ENCODE assay signal across 2 cellular contexts in the genomic region with DNA sequence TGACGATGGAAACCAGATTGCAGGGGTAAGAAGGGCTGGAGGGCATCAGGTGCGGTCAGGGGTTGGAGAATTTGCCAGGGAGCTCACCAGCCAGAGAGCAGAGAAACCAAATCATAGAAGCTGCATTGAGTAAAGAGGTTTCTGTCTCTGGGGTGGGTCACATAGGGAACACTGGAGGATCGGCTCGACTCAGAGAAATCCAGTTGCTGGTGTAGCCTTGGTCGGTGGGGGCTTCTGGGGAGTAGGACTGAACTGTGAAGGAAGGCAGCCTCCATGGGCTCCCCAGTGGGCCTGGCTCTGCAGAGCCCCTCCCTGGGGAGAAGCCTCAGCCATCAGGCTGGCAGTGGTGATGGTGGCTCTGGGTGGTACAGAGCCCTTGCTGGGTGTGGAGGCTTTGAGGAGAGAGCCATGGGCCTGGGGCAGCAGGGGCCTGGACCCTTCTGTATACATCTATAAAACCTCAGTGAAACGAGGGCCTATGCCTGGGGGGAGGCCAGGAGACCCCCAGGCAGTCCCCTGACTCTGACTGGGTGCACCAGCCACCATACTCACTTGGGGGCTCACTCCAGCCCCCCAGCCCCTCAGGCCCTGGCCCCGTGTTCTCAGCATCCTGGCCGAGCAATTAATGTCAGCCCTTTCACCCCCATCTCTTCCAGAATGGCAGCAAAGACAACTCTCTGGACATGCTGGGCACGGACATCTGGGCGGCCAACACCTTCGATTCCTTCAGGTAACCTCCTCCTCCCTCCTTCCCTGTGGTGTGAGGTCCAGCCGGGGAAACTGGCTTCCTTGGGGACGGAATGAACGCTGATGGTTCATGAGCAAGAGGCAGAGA.
TF ChIP-seq lines count a peak whose summit lies in the region.

No MANE protein-coding gene starts in this region.

TF ChIP-seq in HEK293, 187 proteins besides CTCF, POLR2A, EP300 and RAD21 (continued from another document):
- TF ChIP-seq, protein P1, sequence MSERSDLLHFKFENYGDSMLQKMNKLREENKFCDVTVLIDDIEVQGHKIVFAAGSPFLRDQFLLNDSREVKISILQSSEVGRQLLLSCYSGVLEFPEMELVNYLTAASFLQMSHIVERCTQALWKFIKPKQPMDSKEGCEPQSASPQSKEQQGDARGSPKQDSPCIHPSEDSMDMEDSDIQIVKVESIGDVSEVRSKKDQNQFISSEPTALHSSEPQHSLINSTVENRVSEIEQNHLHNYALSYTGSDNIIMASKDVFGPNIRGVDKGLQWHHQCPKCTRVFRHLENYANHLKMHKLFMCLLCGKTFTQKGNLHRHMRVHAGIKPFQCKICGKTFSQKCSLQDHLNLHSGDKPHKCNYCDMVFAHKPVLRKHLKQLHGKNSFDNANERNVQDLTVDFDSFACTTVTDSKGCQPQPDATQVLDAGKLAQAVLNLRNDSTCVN (tag by site-specific recombination; optimal IDR thresholded peaks at IDR 0.05) = peak; percentile 3
- no peak for TF ChIP-seq ZNF529 (tag by site-specific recombination; IDR thresholded peaks at IDR 0.05; ENCODE audit: insufficient replicate concordance)
- TF ChIP-seq, protein P2, sequence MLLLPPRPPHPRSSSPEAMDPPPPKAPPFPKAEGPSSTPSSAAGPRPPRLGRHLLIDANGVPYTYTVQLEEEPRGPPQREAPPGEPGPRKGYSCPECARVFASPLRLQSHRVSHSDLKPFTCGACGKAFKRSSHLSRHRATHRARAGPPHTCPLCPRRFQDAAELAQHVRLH (tag by site-specific recombination; IDR thresholded peaks at IDR 0.05) = no peak

TF ChIP-seq in SK-N-SH treated with all-trans-retinoic acid at 6 μM for 48 hours, 23 proteins besides CTCF, POLR2A, EP300 and RAD21 (continued from another document):
- TF ChIP-seq, protein P3, sequence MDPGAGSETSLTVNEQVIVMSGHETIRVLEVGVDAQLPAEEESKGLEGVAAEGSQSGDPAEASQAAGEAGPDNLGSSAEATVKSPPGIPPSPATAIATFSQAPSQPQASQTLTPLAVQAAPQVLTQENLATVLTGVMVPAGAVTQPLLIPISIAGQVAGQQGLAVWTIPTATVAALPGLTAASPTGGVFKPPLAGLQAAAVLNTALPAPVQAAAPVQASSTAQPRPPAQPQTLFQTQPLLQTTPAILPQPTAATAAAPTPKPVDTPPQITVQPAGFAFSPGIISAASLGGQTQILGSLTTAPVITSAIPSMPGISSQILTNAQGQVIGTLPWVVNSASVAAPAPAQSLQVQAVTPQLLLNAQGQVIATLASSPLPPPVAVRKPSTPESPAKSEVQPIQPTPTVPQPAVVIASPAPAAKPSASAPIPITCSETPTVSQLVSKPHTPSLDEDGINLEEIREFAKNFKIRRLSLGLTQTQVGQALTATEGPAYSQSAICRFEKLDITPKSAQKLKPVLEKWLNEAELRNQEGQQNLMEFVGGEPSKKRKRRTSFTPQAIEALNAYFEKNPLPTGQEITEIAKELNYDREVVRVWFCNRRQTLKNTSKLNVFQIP (CRISPR knock-in tag; IDR thresholded peaks at IDR 0.05; ENCODE audit: borderline replicate concordance, low read depth) = no peak
- TF ChIP-seq ZFP3 (CRISPR knock-in tag; IDR thresholded peaks at IDR 0.05) = no peak
- no peak for TF ChIP-seq TCF4 (CRISPR knock-in tag; IDR thresholded peaks at IDR 0.05; ENCODE audit: borderline replicate concordance)
- TF ChIP-seq, protein P4, sequence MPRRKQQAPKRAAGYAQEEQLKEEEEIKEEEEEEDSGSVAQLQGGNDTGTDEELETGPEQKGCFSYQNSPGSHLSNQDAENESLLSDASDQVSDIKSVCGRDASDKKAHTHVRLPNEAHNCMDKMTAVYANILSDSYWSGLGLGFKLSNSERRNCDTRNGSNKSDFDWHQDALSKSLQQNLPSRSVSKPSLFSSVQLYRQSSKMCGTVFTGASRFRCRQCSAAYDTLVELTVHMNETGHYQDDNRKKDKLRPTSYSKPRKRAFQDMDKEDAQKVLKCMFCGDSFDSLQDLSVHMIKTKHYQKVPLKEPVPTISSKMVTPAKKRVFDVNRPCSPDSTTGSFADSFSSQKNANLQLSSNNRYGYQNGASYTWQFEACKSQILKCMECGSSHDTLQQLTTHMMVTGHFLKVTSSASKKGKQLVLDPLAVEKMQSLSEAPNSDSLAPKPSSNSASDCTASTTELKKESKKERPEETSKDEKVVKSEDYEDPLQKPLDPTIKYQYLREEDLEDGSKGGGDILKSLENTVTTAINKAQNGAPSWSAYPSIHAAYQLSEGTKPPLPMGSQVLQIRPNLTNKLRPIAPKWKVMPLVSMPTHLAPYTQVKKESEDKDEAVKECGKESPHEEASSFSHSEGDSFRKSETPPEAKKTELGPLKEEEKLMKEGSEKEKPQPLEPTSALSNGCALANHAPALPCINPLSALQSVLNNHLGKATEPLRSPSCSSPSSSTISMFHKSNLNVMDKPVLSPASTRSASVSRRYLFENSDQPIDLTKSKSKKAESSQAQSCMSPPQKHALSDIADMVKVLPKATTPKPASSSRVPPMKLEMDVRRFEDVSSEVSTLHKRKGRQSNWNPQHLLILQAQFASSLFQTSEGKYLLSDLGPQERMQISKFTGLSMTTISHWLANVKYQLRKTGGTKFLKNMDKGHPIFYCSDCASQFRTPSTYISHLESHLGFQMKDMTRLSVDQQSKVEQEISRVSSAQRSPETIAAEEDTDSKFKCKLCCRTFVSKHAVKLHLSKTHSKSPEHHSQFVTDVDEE (CRISPR knock-in tag; IDR thresholded peaks at IDR 0.05) = no peak
- no peak for TF ChIP-seq ARNTL (CRISPR knock-in tag; IDR thresholded peaks at IDR 0.05; ENCODE audit: borderline replicate concordance, low read depth)
- TF ChIP-seq, protein P5, sequence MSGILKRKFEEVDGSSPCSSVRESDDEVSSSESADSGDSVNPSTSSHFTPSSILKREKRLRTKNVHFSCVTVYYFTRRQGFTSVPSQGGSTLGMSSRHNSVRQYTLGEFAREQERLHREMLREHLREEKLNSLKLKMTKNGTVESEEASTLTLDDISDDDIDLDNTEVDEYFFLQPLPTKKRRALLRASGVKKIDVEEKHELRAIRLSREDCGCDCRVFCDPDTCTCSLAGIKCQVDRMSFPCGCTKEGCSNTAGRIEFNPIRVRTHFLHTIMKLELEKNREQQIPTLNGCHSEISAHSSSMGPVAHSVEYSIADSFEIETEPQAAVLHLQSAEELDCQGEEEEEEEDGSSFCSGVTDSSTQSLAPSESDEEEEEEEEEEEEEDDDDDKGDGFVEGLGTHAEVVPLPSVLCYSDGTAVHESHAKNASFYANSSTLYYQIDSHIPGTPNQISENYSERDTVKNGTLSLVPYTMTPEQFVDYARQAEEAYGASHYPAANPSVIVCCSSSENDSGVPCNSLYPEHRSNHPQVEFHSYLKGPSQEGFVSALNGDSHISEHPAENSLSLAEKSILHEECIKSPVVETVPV (CRISPR knock-in tag; IDR thresholded peaks at IDR 0.05) = no peak
- TF ChIP-seq ZC3H10 (CRISPR knock-in tag; IDR thresholded peaks at IDR 0.05) = no peak
- TF ChIP-seq PPARA (CRISPR knock-in tag; IDR thresholded peaks at IDR 0.05; ENCODE audit: borderline replicate concordance) = no peak
- TF ChIP-seq TOX (CRISPR knock-in tag; IDR thresholded peaks at IDR 0.05; ENCODE audit: borderline replicate concordance) = no peak
